17 cellular contexts compared by ENCODE assay signal in the genomic region with DNA sequence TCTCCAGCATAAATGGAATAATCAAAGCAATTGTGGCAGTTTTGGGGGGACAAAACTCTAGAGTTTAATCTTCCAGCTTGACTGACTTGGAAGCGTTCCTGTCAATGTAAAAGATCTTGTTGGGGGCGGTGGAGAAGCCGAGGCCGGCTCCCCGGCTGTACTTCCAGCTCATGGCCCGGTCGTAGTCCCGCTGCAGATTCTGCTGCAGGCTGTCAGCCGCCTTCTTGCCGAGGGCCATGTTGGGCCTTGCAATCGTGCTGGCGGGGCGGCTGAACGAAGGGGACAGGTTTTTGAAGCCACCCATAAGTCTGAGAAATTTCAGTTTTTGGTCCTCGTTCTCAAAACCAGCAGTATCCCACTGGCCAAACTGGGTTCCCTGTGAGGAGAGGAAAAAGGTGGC. TPM values are rescaled to one million over a fixed set of nuclear protein-coding genes. Genes with fewer than 3 reads are reported as not detected.
A peak's percentile ranks its signal among the peaks of the same experiment; 100 is the strongest.
DNase-seq lines count a peak whose midpoint lies in the region; ATAC-seq, FAIRE-seq and TF ChIP-seq lines count a peak whose summit lies in the region.
"Had no signal": no experiment of that assay in that cellular context is flagged by ENCODE, and none has a peak within 500 bp of the region (broad histone marks: within the 10 kb centered on the region; RNA-seq: fewer than 3 reads in every experiment).

No MANE protein-coding gene starts in this region.

- H3K27ac Mint-ChIP-seq in activated CD4-positive, alpha-beta memory T cell treated with anti-CD3 and anti-CD28 coated beads for 36 hours, result no peak overlapping the region
- H3K27ac Mint-ChIP-seq: B cell; CD4-positive, alpha-beta T cell; HFFc6 had no signal

- intact Hi-C loops in A673 (cut with micrococcal nuclease; ENCODE audit: unreplicated experiment) (no loop called here), Panc1 (cut with micrococcal nuclease; ENCODE audit: unreplicated experiment) (loop anchor here (5.0 kb wide), 1 partner anchor 180 kb away; no protein-coding TSS in a partner anchor), kidney (cut with DNase I) (no loop called here), sigmoid colon (cut with DNase I) (no loop called here)
- intact Hi-C loops in activated CD4-positive, alpha-beta memory T cell treated with anti-CD3 and anti-CD28 coated beads for 36 hours (cut with micrococcal nuclease), result no loop called here

- POLR2A ChIA-PET in A673 (lab: Charles Lee; ENCODE audit: low non-redundant PET), result no interaction called here
- POLR2A ChIA-PET in Panc1 (lab: Charles Lee), result interaction anchor here (0.6 kb wide), 1 partner anchor 28 kb away, joined by 10 read pairs; no protein-coding TSS in a partner anchor
- POLR2A ChIA-PET in activated CD4-positive, alpha-beta memory T cell treated with anti-CD3 and anti-CD28 coated beads for 36 hours (lab: Charles Lee), result interaction anchor here (0.8 kb wide), 1 partner anchor 8 kb away, joined by 3 read pairs; no protein-coding TSS in a partner anchor

- H3K9me3 Mint-ChIP-seq in activated CD4-positive, alpha-beta memory T cell treated with anti-CD3 and anti-CD28 coated beads for 36 hours, result no peaks in the 10 kb centered on the region
- H3K9me3 Mint-ChIP-seq: CD4-positive, alpha-beta T cell; HFFc6; IgD-negative memory B cell had no signal

- no peak for FAIRE-seq in kidney (lab: Jason Lieb, UNC)
- FAIRE-seq: GM12878, GM18507 had no signal

- TF ChIP-seq EP300 in sigmoid colon (IDR thresholded peaks at IDR 0.05), result no peak

- peaks cover 49% of the 10 kb centered on the region for H3K36me3 Mint-ChIP-seq in activated CD4-positive, alpha-beta memory T cell treated with anti-CD3 and anti-CD28 coated beads for 36 hours

- H3K36me3 ChIP-seq in A673 (ENCODE audit: insufficient read depth, low read length, poor library complexity, severe bottlenecking) (peaks cover 64% of the 10 kb centered on the region), Panc1 (ENCODE audit: control insufficient read depth, insufficient read depth, low read length) (peaks cover 3% of the 10 kb centered on the region; the same call in 1 of the 2 replicates), kidney (ENCODE audit: control insufficient read depth in 1 of 2, insufficient read depth in 2 of 2, low read length in 2 of 2) (peaks cover 7 to 34% of the 10 kb centered on the region in 2 donors), sigmoid colon (peaks cover 12 to 79% (median 28%) of the 10 kb centered on the region in 4 donors)

- H3K27me3 Mint-ChIP-seq in activated CD4-positive, alpha-beta memory T cell treated with anti-CD3 and anti-CD28 coated beads for 36 hours, result no peaks in the 10 kb centered on the region
- H3K27me3 Mint-ChIP-seq: B cell; CD4-positive, alpha-beta T cell; IgD-negative memory B cell had no signal

- DNase-seq in A673 (ENCODE audit: low spot score) (no peak), Panc1 (ENCODE audit: low read depth, low spot score) (no peak), kidney (peak; percentile 48), sigmoid colon (peak; percentile 54)
- DNase-seq in activated effector memory CD4-positive, alpha-beta T cell treated with Interleukin-2 at 50 U/mL for 16 hours, result no peak
- no peak for DNase-seq in activated CD4-positive, alpha-beta memory T cell treated with anti-CD3 and anti-CD28 coated beads for 36 hours
- DNase-seq: C1 segment of cervical spinal cord; CD4-positive, alpha-beta T cell; DMS79; HCEC 1CT; HFFc6 had no signal

- H3K9me3 ChIP-seq in A673 (ENCODE audit: low read depth, low read length, poor library complexity, severe bottlenecking) (no peaks in the 10 kb centered on the region), Panc1 (ENCODE audit: control insufficient read depth, insufficient read depth, low read depth, low read length) (no peaks in the 10 kb centered on the region), kidney (ENCODE audit: control insufficient read depth in 1 of 2, low read length in 2 of 2) (no peaks in the 10 kb centered on the region), sigmoid colon (no peaks in the 10 kb centered on the region)

- H3K4me3 ChIP-seq in A673 (ENCODE audit: low read depth, low read length, poor library complexity, severe bottlenecking) (no peak overlapping the region), Panc1 (ENCODE audit: low read depth in 2 of 2, low read length in 2 of 2) (no peak overlapping the region), kidney (ENCODE audit: low read length in 2 of 2) (no peak overlapping the region), sigmoid colon (no peak overlapping the region)
- H3K4me3 ChIP-seq: GM12878 had no signal

- H3K4me1 ChIP-seq in A673 (ENCODE audit: insufficient read depth, low read length, poor library complexity, severe bottlenecking), result no peaks in the 10 kb centered on the region
- no peaks in the 10 kb centered on the region for H3K4me1 ChIP-seq in Panc1 (ENCODE audit: control insufficient read depth, insufficient read depth, low read length)
- H3K4me1 ChIP-seq in kidney (ENCODE audit: control insufficient read depth in 1 of 2, insufficient read depth in 1 of 2, low read depth in 1 of 2, low read length in 2 of 2), result peaks cover 5 to 6% of the 10 kb centered on the region in 2 donors
- H3K4me1 ChIP-seq in sigmoid colon, result peaks cover 0 to 5% (median 0%) of the 10 kb centered on the region in 4 donors

- H3K4me3 Mint-ChIP-seq in activated CD4-positive, alpha-beta memory T cell treated with anti-CD3 and anti-CD28 coated beads for 36 hours, result no peak overlapping the region
- H3K4me3 Mint-ChIP-seq: B cell; CD4-positive, alpha-beta T cell; HFFc6; IgD-negative memory B cell had no signal

- TF ChIP-seq CTCF in A673 (conservative IDR thresholded peaks at IDR 0.05; ENCODE audit: low read depth, low read length) (no peak), Panc1 (IDR thresholded peaks at IDR 0.05) (no peak), kidney (IDR thresholded peaks at IDR 0.05; ENCODE audit: borderline replicate concordance, extremely low read depth, insufficient read depth) (no peak), sigmoid colon (IDR thresholded peaks at IDR 0.05) (no peak)

- no peak for ATAC-seq in Panc1
- no peak for ATAC-seq in HG02938 (IDR thresholded peaks at IDR 0.05; ENCODE audit: unreplicated experiment)
- no peak for ATAC-seq in activated CD4-positive, CD25-positive, alpha-beta regulatory T cell treated with anti-CD3 and anti-CD28 coated beads, Interleukin-2, amount 50 U/mL, for 24 hours
- ATAC-seq: GM12878 had no signal

- WGBS in sigmoid colon, 2 donors, result 97 to 98% methylated on average over 15 of the region's 15 CpGs

- no peak for TF ChIP-seq POLR2A in sigmoid colon (IDR thresholded peaks at IDR 0.05)

- in situ Hi-C loops in Panc1 (cut with HindIII; ENCODE audit: low pct_unique_long_range_greater_than_20kb, low sequenced_read_pairs), result no loop called here

- CTCF ChIA-PET in A673 (lab: Charles Lee) (no interaction called here), Panc1 (lab: Charles Lee) (no interaction called here)
- CTCF ChIA-PET in activated CD4-positive, alpha-beta memory T cell treated with anti-CD3 and anti-CD28 coated beads for 36 hours (lab: Charles Lee), result no interaction called here

- H3K27me3 ChIP-seq in A673 (replicated peaks; ENCODE audit: insufficient read depth, low read depth, low read length, poor library complexity) (no peaks in the 10 kb centered on the region), Panc1 (ENCODE audit: control insufficient read depth, insufficient read depth, low read length) (no peaks in the 10 kb centered on the region), sigmoid colon (no peaks in the 10 kb centered on the region)

- TSS peak; percentile 35 for BruUV-seq in A673 (replicated peaks; lab: Mats Ljungman, UMichigan)
- TSS peak; percentile 54 for BruUV-seq in Panc1 (replicated peaks; lab: Mats Ljungman, UMichigan)

- H3K27ac ChIP-seq in A673 (ENCODE audit: low read depth, low read length, poor library complexity, severe bottlenecking) (no peak overlapping the region), Panc1 (ENCODE audit: low read length) (no peak overlapping the region), kidney (ENCODE audit: low read depth in 2 of 2, low read length in 2 of 2) (no peak overlapping the region), sigmoid colon (no peak overlapping the region)

- H3K9ac ChIP-seq in kidney (ENCODE audit: low read length in 2 of 2), result no peak overlapping the region

- H3K4me1 Mint-ChIP-seq in activated CD4-positive, alpha-beta memory T cell treated with anti-CD3 and anti-CD28 coated beads for 36 hours (ENCODE audit: low read depth), result peaks cover 9% of the 10 kb centered on the region
- H3K4me1 Mint-ChIP-seq: B cell had no signal

RNA-seq across cellular contexts. Expression of gene KNOP1, which starts 11.2 kb away (rescaled TPM):
- 65.0 and 68.9 TPM in 2 replicates for total RNA-seq in A673 (2021)
- total RNA-seq in Panc1 (2021; ENCODE audit: unreplicated experiment), result 70.1 TPM
- 63.0 TPM for polyA plus RNA-seq in Panc1 (2012; ENCODE audit: insufficient read length)
- 17.9 TPM for total RNA-seq in kidney
- polyA plus RNA-seq in kidney (ENCODE audit: insufficient read depth, low read depth, low replicate concordance), result 10.2 TPM
- total RNA-seq in sigmoid colon, result 10 to 100 TPM in 1 of 4 donors, 1 to 10 TPM in 3; 5.0 to 11.1 (median 7.6) TPM
- polyA plus RNA-seq in sigmoid colon, result 10 to 100 TPM; 10.4 to 16.4 (median 16.2) TPM
- total RNA-seq in activated CD4-positive, alpha-beta memory T cell treated with anti-CD3 and anti-CD28 coated beads for 36 hours, result 10 to 100 TPM; 24.3 to 26.4 TPM

RNA-seq across cellular contexts. Expression of gene IQCK, which starts 11.2 kb away (rescaled TPM):
- total RNA-seq in A673 (2021), result 11.2 and 14.1 TPM in 2 replicates
- 15.5 TPM for total RNA-seq in Panc1 (2021; ENCODE audit: unreplicated experiment)
- 14.3 TPM for polyA plus RNA-seq in Panc1 (2012; ENCODE audit: insufficient read length)
- total RNA-seq in kidney, result 38.1 TPM
- 35.4 TPM for polyA plus RNA-seq in kidney (ENCODE audit: insufficient read depth, low read depth, low replicate concordance)
- total RNA-seq in sigmoid colon, result 10 to 100 TPM; 10.3 to 16.6 (median 12.4) TPM
- polyA plus RNA-seq in sigmoid colon, result 1 to 10 TPM; 5.1 to 9.0 (median 9.0) TPM
- total RNA-seq in activated CD4-positive, alpha-beta memory T cell treated with anti-CD3 and anti-CD28 coated beads for 36 hours, result 1 to 10 TPM; 2.2 to 3.0 TPM

Comparison
In these comparisons a context has a peak if more than half of its experiments do, and no peak if none do; other contexts are left out.
1. DNase-seq: peak in kidney (single experiment) and sigmoid colon (single experiment); none in A673 (single experiment), Panc1 (single experiment), activated effector memory CD4-positive, alpha-beta T cell treated with Interleukin-2 at 50 U/mL for 16 hours (single experiment) and activated CD4-positive, alpha-beta memory T cell treated with anti-CD3 and anti-CD28 coated beads for 36 hours (single experiment).